36 cellular contexts compared by ENCODE assay signal in the genomic region with DNA sequence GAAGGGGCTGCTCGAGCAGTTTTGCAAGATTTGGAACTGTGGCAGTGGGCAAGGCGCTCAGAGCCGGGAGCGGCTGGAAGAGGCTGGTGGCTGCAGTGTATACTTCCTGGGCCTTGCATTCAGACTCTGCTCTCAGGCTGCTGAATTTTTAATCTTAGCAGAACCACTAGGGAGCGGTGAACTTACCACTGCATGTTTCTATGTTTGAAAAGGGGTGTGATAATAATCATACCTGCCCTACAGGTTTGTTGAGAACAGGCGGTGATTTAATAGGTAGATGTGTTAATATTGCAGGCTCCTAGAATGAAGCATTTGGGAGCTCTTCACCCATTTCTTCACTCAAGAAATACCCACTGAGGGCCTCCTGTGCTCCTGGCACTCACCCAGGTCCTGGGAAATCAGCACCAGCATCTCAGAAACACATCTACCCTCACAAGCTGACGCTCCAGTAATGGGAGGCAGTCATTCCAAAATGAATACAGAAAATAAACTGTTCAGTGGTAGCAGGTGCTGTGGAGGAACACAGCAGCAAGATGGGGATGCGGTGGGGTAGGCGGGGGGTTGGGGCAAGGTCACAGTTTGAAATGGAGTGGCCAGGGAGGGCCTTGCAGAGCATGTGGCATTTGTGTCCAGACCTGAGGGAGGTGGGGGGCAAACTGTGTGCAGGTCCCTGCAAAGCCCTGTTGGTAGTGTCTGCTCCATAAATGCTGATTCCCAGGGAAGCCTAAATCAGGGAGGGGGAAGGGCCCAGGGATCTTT. TPM values are rescaled to one million over a fixed set of nuclear protein-coding genes. Genes with fewer than 3 reads are reported as not detected.
DNase-seq lines count a peak whose midpoint lies in the region; ATAC-seq, FAIRE-seq and TF ChIP-seq lines count a peak whose summit lies in the region.
"Had no signal": no experiment of that assay in that cellular context is flagged by ENCODE, and none has a peak within 500 bp of the region (broad histone marks: within the 10 kb centered on the region; RNA-seq: fewer than 3 reads in every experiment).

No MANE protein-coding gene starts in this region.

- H2BK5ac ChIP-seq in neuronal stem cell (ENCODE audit: low read length), result no peak overlapping the region

- H3K4ac ChIP-seq in neuronal stem cell (ENCODE audit: low read length), result no peak overlapping the region

- H3K4me1 ChIP-seq in RWPE2 (ENCODE audit: insufficient read depth, poor library complexity, severe bottlenecking), result no peaks in the 10 kb centered on the region
- peaks cover 19% of the 10 kb centered on the region for H3K4me1 ChIP-seq in suprapubic skin
- H3K4me1 ChIP-seq in neuronal stem cell (ENCODE audit: control insufficient read depth in 2 of 2, insufficient read depth in 1 of 2, low read depth in 1 of 2, low read length in 2 of 2), result peaks cover 0 to 1% of the 10 kb centered on the region in 2 donors
- H3K4me1 ChIP-seq: body of pancreas, tibial artery had no signal

- no peak overlapping the region for H3K27ac ChIP-seq in RWPE2 (ENCODE audit: poor library complexity, severe bottlenecking)
- H3K27ac ChIP-seq in suprapubic skin, result peak overlapping the region; percentile 24
- no peak overlapping the region for H3K27ac ChIP-seq in neuronal stem cell (replicated peaks; ENCODE audit: low read length)
- H3K27ac ChIP-seq: 22Rv1, body of pancreas, dorsolateral prefrontal cortex, parathyroid adenoma, tibial artery had no signal

- DNase-seq in SIG-M5 treated with dmso at 0.1 percent for 504 hours (lab: John Stamatoyannopoulos, UW; ENCODE audit: unreplicated experiment) (peak; percentile 32), SIG-M5 (lab: John Stamatoyannopoulos, UW) (no peak), RWPE2 (ENCODE audit: low spot score) (no peak), islet precursor cell (peak; percentile 20), suprapubic skin (ENCODE audit: low spot score in 2 of 2) (peak; percentile 48 to 66), neuronal stem cell (ENCODE audit: low spot score) (no peak), GM12891 (ENCODE audit: insufficient read length, low spot score) (no peak), head of caudate nucleus (no peak)
- DNase-seq: activated CD4-positive, alpha-beta T cell treated with anti-CD3 and anti-CD28 coated beads, Interleukin-2, amount 50 U/mL, for 48 hours; activated CD4-positive, CD25-positive, alpha-beta regulatory T cell treated with anti-CD3 and anti-CD28 coated beads, Interleukin-2, amount 50 U/mL, for 72 hours; activated naive CD4-positive, alpha-beta T cell treated with anti-CD3 and anti-CD28 coated beads, Interleukin-2, amount 50 U/mL, for 16 hours; CD8-positive, alpha-beta T cell; DMS 273 treated with DMSO at 0.1 percent for 48 hours; dorsolateral prefrontal cortex; EL; hypothalamus; mesenchymal stem cell; NCI-H1105; NCI-H187; NCI-H2171; NCI-H510A; RPMI8226; SK-N-SH; stimulated activated CD4-positive, alpha-beta T cell treated with anti-CD3 and anti-CD28 coated beads, Interleukin-12 subunit alpha, Interleukin-12 subunit beta, amount 100 ng/mL, for 4 hours; stimulated activated CD4-positive, alpha-beta T cell treated with anti-CD3 and anti-CD28 coated beads, Interleukin-2, amount 100 ng/mL, for 48 hours had no signal

- intact Hi-C loops in head of caudate nucleus (cut with DNase I), result no loop called here

- peak; percentile 48; the same call in 2 of the 3 replicates for ATAC-seq in RWPE2 (ENCODE audit: low read depth)
- ATAC-seq: body of pancreas; CD8-positive, alpha-beta T cell; GM23338; sciatic nerve had no signal

- TF ChIP-seq EP300 in suprapubic skin (IDR thresholded peaks at IDR 0.05), result no peak

- no peak overlapping the region for H3K23ac ChIP-seq in neuronal stem cell (ENCODE audit: low read depth, low read length, poor library complexity)

- H2BK12ac ChIP-seq in neuronal stem cell (ENCODE audit: low read length), result no peak overlapping the region

- H3K4me3 ChIP-seq in RWPE2 (ENCODE audit: severe bottlenecking) (no peak overlapping the region), suprapubic skin (no peak overlapping the region), neuronal stem cell (ENCODE audit: low read length in 2 of 2) (no peak overlapping the region)
- H3K4me3 ChIP-seq: body of pancreas, dorsolateral prefrontal cortex, GM23338, tibial artery had no signal

- no peak overlapping the region for H2AK5ac ChIP-seq in neuronal stem cell (ENCODE audit: low read depth, low read length)

- FAIRE-seq in GM12891 (lab: Jason Lieb, UNC), result no peak
- FAIRE-seq: endometrium, GM18507, GM19239 had no signal

- no peak overlapping the region for H2BK120ac ChIP-seq in neuronal stem cell (ENCODE audit: low read depth, low read length)

- no peak overlapping the region for H4K91ac ChIP-seq in neuronal stem cell (ENCODE audit: low read depth, low read length, poor library complexity)

- H3K9ac ChIP-seq in neuronal stem cell (ENCODE audit: low read depth, low read length, poor library complexity), result no peak overlapping the region
- H3K9ac ChIP-seq: parathyroid adenoma, SK-N-SH had no signal

- WGBS in suprapubic skin, result 59% methylated on average over 9 of the region's 9 CpGs
- no CpG with 5 or more reads among the region's 9 CpGs for WGBS in neuronal stem cell (ENCODE audit: extremely low coverage in 2 of 2, insufficient read length in 2 of 2, insufficient replicate concordance in 1 of 2), 2 donors

- H2BK15ac ChIP-seq in neuronal stem cell (ENCODE audit: low read length), result no peak overlapping the region

- H3K4me2 ChIP-seq in neuronal stem cell (ENCODE audit: insufficient read depth, low read length, poor library complexity, severe bottlenecking), result no peak overlapping the region
- H3K4me2 ChIP-seq: GM23338, SK-N-SH had no signal

- H3K9me3 ChIP-seq in RWPE2 (ENCODE audit: severe bottlenecking) (no peaks in the 10 kb centered on the region), suprapubic skin (no peaks in the 10 kb centered on the region), neuronal stem cell (replicated peaks in 1 of 2; ENCODE audit: control insufficient read depth in 2 of 2, insufficient read depth in 1 of 2, low read depth in 1 of 2, low read length in 2 of 2) (no peaks in the 10 kb centered on the region)
- H3K9me3 ChIP-seq: body of pancreas, SK-N-SH, tibial artery had no signal

- H3K36me3 ChIP-seq in RWPE2 (ENCODE audit: low read depth) (no peaks in the 10 kb centered on the region), suprapubic skin (no peaks in the 10 kb centered on the region), neuronal stem cell (replicated peaks in 1 of 2; ENCODE audit: control insufficient read depth in 2 of 2, insufficient read depth in 2 of 2, low read length in 2 of 2) (no peaks in the 10 kb centered on the region)
- H3K36me3 ChIP-seq: tibial artery had no signal

- no peaks in the 10 kb centered on the region for H3K27me3 ChIP-seq in RWPE2 (ENCODE audit: insufficient read depth, poor library complexity, severe bottlenecking)
- H3K27me3 ChIP-seq in suprapubic skin, result no peaks in the 10 kb centered on the region
- H3K27me3 ChIP-seq in neuronal stem cell (ENCODE audit: control insufficient read depth in 3 of 3, insufficient read depth in 3 of 3, low read depth in 1 of 3, low read length in 3 of 3), result peaks cover 0 to 27% (median 0%) of the 10 kb centered on the region in 3 experiments
- H3K27me3 ChIP-seq: body of pancreas had no signal

- no peak overlapping the region for H2AFZ ChIP-seq in neuronal stem cell (ENCODE audit: low read length)
- H2AFZ ChIP-seq: GM23338, parathyroid adenoma had no signal

- H3K14ac ChIP-seq in neuronal stem cell (ENCODE audit: low read length), result no peak overlapping the region

- no peak overlapping the region for H4K8ac ChIP-seq in neuronal stem cell (ENCODE audit: low read depth, low read length)

- H3K79me1 ChIP-seq in neuronal stem cell (ENCODE audit: low read depth, low read length), result no peaks in the 10 kb centered on the region

- TF ChIP-seq CTCF in RWPE2 (IDR thresholded peaks at IDR 0.05; ENCODE audit: poor library complexity, severe bottlenecking), result no peak
- peak in 1 of 2 donors; percentile 21 for TF ChIP-seq CTCF in suprapubic skin (IDR thresholded peaks at IDR 0.05)

- H3K18ac ChIP-seq in neuronal stem cell (ENCODE audit: low read length), result no peak overlapping the region

- no peak for TF ChIP-seq POLR2A in suprapubic skin (IDR thresholded peaks at IDR 0.05)
- TF ChIP-seq POLR2A in GM12891 (IDR thresholded peaks at IDR 0.05; ENCODE audit: low read depth, low read length), result no peak

TF ChIP-seq in GM12891, 5 proteins besides CTCF, POLR2A, EP300 and RAD21:
- TF ChIP-seq TAF1 (IDR thresholded peaks at IDR 0.05; ENCODE audit: low read depth, low read length), result no peak
- TF ChIP-seq PAX5 (IDR thresholded peaks at IDR 0.05; ENCODE audit: insufficient read depth, low read length, severe bottlenecking), result no peak
- no peak for TF ChIP-seq SPI1 (IDR thresholded peaks at IDR 0.05; ENCODE audit: low read depth, low read length)
- TF ChIP-seq POU2F2 (IDR thresholded peaks at IDR 0.05; ENCODE audit: low read depth, low read length), result no peak
- TF ChIP-seq POLR2AphosphoS5 (IDR thresholded peaks at IDR 0.05; ENCODE audit: low read depth, low read length), result no peak
TF ChIP-seq in GM12891: peak in this region for 0.

RNA-seq across cellular contexts. Expression of a gene that starts 41.0 kb away (rescaled TPM):
- total RNA-seq in suprapubic skin, result 10 to 100 TPM; 15.7 to 31.0 (median 20.2) TPM
- 0.08 TPM for polyA plus RNA-seq in neuronal stem cell (2013, experiment 1 of 2)
- polyA plus RNA-seq in neuronal stem cell (2013, experiment 2 of 2), result 0.07 TPM
- not detected for polyA plus RNA-seq in GM12891 (2012; ENCODE audit: low read depth, missing spikeins)
- total RNA-seq: CD8-positive, alpha-beta T cell; M059J; neural crest cell had no signal
- polyA plus RNA-seq: SK-N-SH had no signal

Comparison
In these comparisons a context has a peak if more than half of its experiments do, and no peak if none do; other contexts are left out.
1. DNase-seq: peak in SIG-M5 treated with dmso at 0.1 percent for 504 hours (single experiment), islet precursor cell (single experiment) and suprapubic skin (2 of 2); none in SIG-M5 (single experiment), RWPE2 (single experiment), neuronal stem cell (single experiment), GM12891 (single experiment) and head of caudate nucleus (0 of 42).